In the genomic region with DNA sequence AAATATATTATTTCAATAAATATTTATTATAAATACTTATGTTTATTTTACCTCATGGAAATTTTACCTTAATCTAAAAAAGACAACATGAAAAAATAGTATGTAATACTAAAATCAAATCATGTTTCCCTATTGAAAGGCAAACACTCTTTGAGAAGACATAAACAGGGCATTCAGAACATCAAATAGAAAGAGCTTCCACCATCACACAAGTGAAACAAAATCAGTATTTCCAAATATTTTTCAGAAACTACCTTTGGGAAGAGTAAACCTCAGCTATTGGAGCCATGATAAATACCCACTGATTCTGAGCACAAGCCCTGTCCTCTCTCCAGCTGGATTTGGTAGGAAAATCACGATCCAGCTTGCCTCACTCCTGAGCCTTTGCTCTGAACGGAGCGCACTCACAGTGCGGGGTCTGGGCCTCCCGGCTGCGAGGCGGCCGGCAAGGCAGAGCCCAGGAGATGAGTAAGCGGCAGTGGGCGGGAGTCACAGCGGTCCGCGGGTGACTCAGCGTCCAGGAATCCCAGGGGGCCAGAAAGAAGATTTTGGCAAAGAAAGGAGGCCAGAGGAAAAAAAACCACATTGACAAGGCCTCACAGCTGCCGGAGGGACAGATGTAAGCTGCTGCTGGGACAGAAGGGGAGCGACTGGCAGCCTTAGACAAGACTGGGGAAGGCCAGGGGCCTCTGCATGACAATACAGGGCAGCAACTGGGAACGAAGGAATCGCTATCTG, we compare ENCODE assay signal across 1 cellular context.
TF ChIP-seq lines count a peak whose summit lies in the region.

No MANE protein-coding gene starts in this region.

TF ChIP-seq in HEK293, 187 proteins besides CTCF, POLR2A, EP300 and RAD21 (continued from another document and continues in another):
- TF ChIP-seq ZNF785 (tag by site-specific recombination; IDR thresholded peaks at IDR 0.05) = no peak
- TF ChIP-seq ZNF548 (tag by site-specific recombination; IDR thresholded peaks at IDR 0.05) = no peak
- TF ChIP-seq ZNF274 (IDR thresholded peaks at IDR 0.05; ENCODE audit: low read length) = no peak
- TF ChIP-seq ZNF274 (tag by site-specific recombination; IDR thresholded peaks at IDR 0.05; ENCODE audit: borderline replicate concordance) = no peak
- no peak for TF ChIP-seq ZNF112 (tag by site-specific recombination; IDR thresholded peaks at IDR 0.05)
- no peak for TF ChIP-seq ZNF266 (tag by site-specific recombination; IDR thresholded peaks at IDR 0.05; ENCODE audit: low read depth)
- no peak for TF ChIP-seq ZNF549 (tag by site-specific recombination; IDR thresholded peaks at IDR 0.05)
- TF ChIP-seq, protein P1, sequence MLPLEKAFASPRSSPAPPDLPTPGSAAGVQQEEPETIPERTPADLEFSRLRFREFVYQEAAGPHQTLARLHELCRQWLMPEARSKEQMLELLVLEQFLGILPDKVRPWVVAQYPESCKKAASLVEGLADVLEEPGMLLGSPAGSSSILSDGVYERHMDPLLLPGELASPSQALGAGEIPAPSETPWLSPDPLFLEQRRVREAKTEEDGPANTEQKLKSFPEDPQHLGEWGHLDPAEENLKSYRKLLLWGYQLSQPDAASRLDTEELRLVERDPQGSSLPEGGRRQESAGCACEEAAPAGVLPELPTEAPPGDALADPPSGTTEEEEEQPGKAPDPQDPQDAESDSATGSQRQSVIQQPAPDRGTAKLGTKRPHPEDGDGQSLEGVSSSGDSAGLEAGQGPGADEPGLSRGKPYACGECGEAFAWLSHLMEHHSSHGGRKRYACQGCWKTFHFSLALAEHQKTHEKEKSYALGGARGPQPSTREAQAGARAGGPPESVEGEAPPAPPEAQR (tag by site-specific recombination; IDR thresholded peaks at IDR 0.05) = no peak
- no peak; the same call in 1 of the 2 replicates for TF ChIP-seq TRIM28 (IDR thresholded peaks at IDR 0.05; ENCODE audit: borderline replicate concordance, low read length)
- peak; percentile 17; the same call in 1 of the 2 replicates for TF ChIP-seq OSR2 (tag by site-specific recombination; IDR thresholded peaks at IDR 0.05)
- TF ChIP-seq YY1 (tag by site-specific recombination; IDR thresholded peaks at IDR 0.05) = no peak
- TF ChIP-seq, protein P2, sequence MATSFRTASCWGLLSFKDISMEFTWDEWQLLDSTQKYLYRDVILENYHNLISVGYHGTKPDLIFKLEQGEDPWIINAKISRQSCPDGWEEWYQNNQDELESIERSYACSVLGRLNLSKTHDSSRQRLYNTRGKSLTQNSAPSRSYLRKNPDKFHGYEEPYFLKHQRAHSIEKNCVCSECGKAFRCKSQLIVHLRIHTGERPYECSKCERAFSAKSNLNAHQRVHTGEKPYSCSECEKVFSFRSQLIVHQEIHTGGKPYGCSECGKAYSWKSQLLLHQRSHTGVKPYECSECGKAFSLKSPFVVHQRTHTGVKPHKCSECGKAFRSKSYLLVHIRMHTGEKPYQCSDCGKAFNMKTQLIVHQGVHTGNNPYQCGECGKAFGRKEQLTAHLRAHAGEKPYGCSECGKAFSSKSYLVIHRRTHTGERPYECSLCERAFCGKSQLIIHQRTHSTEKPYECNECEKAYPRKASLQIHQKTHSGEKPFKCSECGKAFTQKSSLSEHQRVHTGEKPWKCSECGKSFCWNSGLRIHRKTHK (tag by site-specific recombination; IDR thresholded peaks at IDR 0.05) = no peak
- TF ChIP-seq ZFP69B (tag by site-specific recombination; IDR thresholded peaks at IDR 0.05) = peak; percentile 52; the same call in 1 of the 2 replicates
- TF ChIP-seq GLI4 (tag by site-specific recombination; IDR thresholded peaks at IDR 0.05) = no peak
- TF ChIP-seq KLF16 (tag by site-specific recombination; IDR thresholded peaks at IDR 0.05) = no peak
- TF ChIP-seq ZBTB1 (tag by site-specific recombination; IDR thresholded peaks at IDR 0.05) = no peak
- no peak for TF ChIP-seq ZNF10 (tag by site-specific recombination; IDR thresholded peaks at IDR 0.05)
- no peak for TF ChIP-seq ZNF571 (tag by site-specific recombination; IDR thresholded peaks at IDR 0.05)
- no peak for TF ChIP-seq ZNF175 (tag by site-specific recombination; IDR thresholded peaks at IDR 0.05)
- TF ChIP-seq ZNF501 (tag by site-specific recombination; IDR thresholded peaks at IDR 0.05) = peak; percentile 66; the same call in 1 of the 2 replicates
- TF ChIP-seq ZNF2 (tag by site-specific recombination; IDR thresholded peaks at IDR 0.05) = 0 out of 2 replicates have a peak, but pooled peaks have one; percentile 40
- peak; percentile 68 for TF ChIP-seq ZNF629 (tag by site-specific recombination; IDR thresholded peaks at IDR 0.05)
- peak; percentile 44; the same call in 1 of the 2 replicates for TF ChIP-seq KLF10 (tag by site-specific recombination; IDR thresholded peaks at IDR 0.05)
- TF ChIP-seq ZFP41 (tag by site-specific recombination; IDR thresholded peaks at IDR 0.05; ENCODE audit: borderline replicate concordance) = no peak
- TF ChIP-seq, protein P3, sequence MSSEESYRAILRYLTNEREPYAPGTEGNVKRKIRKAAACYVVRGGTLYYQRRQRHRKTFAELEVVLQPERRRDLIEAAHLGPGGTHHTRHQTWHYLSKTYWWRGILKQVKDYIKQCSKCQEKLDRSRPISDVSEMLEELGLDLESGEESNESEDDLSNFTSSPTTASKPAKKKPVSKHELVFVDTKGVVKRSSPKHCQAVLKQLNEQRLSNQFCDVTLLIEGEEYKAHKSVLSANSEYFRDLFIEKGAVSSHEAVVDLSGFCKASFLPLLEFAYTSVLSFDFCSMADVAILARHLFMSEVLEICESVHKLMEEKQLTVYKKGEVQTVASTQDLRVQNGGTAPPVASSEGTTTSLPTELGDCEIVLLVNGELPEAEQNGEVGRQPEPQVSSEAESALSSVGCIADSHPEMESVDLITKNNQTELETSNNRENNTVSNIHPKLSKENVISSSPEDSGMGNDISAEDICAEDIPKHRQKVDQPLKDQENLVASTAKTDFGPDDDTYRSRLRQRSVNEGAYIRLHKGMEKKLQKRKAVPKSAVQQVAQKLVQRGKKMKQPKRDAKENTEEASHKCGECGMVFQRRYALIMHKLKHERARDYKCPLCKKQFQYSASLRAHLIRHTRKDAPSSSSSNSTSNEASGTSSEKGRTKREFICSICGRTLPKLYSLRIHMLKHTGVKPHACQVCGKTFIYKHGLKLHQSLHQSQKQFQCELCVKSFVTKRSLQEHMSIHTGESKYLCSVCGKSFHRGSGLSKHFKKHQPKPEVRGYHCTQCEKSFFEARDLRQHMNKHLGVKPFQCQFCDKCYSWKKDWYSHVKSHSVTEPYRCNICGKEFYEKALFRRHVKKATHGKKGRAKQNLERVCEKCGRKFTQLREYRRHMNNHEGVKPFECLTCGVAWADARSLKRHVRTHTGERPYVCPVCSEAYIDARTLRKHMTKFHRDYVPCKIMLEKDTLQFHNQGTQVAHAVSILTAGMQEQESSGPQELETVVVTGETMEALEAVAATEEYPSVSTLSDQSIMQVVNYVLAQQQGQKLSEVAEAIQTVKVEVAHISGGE (tag by site-specific recombination; conservative IDR thresholded peaks at IDR 0.05; ENCODE audit: low read depth) = no peak
- no peak for TF ChIP-seq ZNF114 (tag by site-specific recombination; IDR thresholded peaks at IDR 0.05)
- no peak for TF ChIP-seq ZNF138 (tag by site-specific recombination; IDR thresholded peaks at IDR 0.05; ENCODE audit: borderline replicate concordance)
- TF ChIP-seq SCRT1 (tag by site-specific recombination; IDR thresholded peaks at IDR 0.05; ENCODE audit: borderline replicate concordance) = no peak
- no peak for TF ChIP-seq ZNF169 (tag by site-specific recombination; IDR thresholded peaks at IDR 0.05)
- peak; percentile 48; the same call in 1 of the 2 replicates for TF ChIP-seq ZNF843 (tag by site-specific recombination; IDR thresholded peaks at IDR 0.05)
- no peak for TF ChIP-seq ZNF777 (tag by site-specific recombination; IDR thresholded peaks at IDR 0.05; ENCODE audit: borderline replicate concordance)
- TF ChIP-seq HOXD13 (CRISPR knock-in tag; IDR thresholded peaks at IDR 0.05; ENCODE audit: borderline replicate concordance) = peak; percentile 51; the same call in 1 of the 2 replicates
- TF ChIP-seq ZNF157 (tag by site-specific recombination; IDR thresholded peaks at IDR 0.05) = no peak
- TF ChIP-seq, protein P4, sequence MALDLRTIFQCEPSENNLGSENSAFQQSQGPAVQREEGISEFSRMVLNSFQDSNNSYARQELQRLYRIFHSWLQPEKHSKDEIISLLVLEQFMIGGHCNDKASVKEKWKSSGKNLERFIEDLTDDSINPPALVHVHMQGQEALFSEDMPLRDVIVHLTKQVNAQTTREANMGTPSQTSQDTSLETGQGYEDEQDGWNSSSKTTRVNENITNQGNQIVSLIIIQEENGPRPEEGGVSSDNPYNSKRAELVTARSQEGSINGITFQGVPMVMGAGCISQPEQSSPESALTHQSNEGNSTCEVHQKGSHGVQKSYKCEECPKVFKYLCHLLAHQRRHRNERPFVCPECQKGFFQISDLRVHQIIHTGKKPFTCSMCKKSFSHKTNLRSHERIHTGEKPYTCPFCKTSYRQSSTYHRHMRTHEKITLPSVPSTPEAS (tag by site-specific recombination; IDR thresholded peaks at IDR 0.05) = no peak
- 0 out of 2 replicates have a peak, but pooled peaks have one; percentile 17 for TF ChIP-seq KLF1 (tag by site-specific recombination; IDR thresholded peaks at IDR 0.05)
- no peak for TF ChIP-seq ZNF677 (tag by site-specific recombination; IDR thresholded peaks at IDR 0.05)
- TF ChIP-seq ZNF174 (tag by site-specific recombination; IDR thresholded peaks at IDR 0.05) = no peak
- TF ChIP-seq ZNF132 (tag by site-specific recombination; IDR thresholded peaks at IDR 0.05; ENCODE audit: borderline replicate concordance) = no peak
- TF ChIP-seq, protein P5, sequence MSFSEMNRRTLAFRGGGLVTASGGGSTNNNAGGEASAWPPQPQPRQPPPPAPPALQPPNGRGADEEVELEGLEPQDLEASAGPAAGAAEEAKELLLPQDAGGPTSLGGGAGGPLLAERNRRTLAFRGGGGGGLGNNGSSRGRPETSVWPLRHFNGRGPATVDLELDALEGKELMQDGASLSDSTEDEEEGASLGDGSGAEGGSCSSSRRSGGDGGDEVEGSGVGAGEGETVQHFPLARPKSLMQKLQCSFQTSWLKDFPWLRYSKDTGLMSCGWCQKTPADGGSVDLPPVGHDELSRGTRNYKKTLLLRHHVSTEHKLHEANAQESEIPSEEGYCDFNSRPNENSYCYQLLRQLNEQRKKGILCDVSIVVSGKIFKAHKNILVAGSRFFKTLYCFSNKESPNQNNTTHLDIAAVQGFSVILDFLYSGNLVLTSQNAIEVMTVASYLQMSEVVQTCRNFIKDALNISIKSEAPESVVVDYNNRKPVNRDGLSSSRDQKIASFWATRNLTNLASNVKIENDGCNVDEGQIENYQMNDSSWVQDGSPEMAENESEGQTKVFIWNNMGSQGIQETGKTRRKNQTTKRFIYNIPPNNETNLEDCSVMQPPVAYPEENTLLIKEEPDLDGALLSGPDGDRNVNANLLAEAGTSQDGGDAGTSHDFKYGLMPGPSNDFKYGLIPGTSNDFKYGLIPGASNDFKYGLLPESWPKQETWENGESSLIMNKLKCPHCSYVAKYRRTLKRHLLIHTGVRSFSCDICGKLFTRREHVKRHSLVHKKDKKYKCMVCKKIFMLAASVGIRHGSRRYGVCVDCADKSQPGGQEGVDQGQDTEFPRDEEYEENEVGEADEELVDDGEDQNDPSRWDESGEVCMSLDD (tag by site-specific recombination; IDR thresholded peaks at IDR 0.05) = no peak
- TF ChIP-seq, protein P6, sequence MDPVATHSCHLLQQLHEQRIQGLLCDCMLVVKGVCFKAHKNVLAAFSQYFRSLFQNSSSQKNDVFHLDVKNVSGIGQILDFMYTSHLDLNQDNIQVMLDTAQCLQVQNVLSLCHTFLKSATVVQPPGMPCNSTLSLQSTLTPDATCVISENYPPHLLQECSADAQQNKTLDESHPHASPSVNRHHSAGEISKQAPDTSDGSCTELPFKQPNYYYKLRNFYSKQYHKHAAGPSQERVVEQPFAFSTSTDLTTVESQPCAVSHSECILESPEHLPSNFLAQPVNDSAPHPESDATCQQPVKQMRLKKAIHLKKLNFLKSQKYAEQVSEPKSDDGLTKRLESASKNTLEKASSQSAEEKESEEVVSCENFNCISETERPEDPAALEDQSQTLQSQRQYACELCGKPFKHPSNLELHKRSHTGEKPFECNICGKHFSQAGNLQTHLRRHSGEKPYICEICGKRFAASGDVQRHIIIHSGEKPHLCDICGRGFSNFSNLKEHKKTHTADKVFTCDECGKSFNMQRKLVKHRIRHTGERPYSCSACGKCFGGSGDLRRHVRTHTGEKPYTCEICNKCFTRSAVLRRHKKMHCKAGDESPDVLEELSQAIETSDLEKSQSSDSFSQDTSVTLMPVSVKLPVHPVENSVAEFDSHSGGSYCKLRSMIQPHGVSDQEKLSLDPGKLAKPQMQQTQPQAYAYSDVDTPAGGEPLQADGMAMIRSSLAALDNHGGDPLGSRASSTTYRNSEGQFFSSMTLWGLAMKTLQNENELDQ (tag by site-specific recombination; IDR thresholded peaks at IDR 0.05; ENCODE audit: low read depth) = no peak
- no peak for TF ChIP-seq ZNF658 (tag by site-specific recombination; IDR thresholded peaks at IDR 0.05)
- TF ChIP-seq ZNF791 (tag by site-specific recombination; IDR thresholded peaks at IDR 0.05) = no peak
- no peak for TF ChIP-seq ZNF768 (tag by site-specific recombination; IDR thresholded peaks at IDR 0.05)
- TF ChIP-seq, protein P7, sequence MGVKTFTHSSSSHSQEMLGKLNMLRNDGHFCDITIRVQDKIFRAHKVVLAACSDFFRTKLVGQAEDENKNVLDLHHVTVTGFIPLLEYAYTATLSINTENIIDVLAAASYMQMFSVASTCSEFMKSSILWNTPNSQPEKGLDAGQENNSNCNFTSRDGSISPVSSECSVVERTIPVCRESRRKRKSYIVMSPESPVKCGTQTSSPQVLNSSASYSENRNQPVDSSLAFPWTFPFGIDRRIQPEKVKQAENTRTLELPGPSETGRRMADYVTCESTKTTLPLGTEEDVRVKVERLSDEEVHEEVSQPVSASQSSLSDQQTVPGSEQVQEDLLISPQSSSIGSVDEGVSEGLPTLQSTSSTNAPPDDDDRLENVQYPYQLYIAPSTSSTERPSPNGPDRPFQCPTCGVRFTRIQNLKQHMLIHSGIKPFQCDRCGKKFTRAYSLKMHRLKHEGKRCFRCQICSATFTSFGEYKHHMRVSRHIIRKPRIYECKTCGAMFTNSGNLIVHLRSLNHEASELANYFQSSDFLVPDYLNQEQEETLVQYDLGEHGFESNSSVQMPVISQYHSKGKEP (tag by site-specific recombination; IDR thresholded peaks at IDR 0.05) = no peak
- no peak for TF ChIP-seq ZNF747 (tag by site-specific recombination; IDR thresholded peaks at IDR 0.05)
- TF ChIP-seq ZNF324 (tag by site-specific recombination; IDR thresholded peaks at IDR 0.05) = no peak
- no peak for TF ChIP-seq ZNF621 (tag by site-specific recombination; IDR thresholded peaks at IDR 0.05)
- TF ChIP-seq, protein P8, sequence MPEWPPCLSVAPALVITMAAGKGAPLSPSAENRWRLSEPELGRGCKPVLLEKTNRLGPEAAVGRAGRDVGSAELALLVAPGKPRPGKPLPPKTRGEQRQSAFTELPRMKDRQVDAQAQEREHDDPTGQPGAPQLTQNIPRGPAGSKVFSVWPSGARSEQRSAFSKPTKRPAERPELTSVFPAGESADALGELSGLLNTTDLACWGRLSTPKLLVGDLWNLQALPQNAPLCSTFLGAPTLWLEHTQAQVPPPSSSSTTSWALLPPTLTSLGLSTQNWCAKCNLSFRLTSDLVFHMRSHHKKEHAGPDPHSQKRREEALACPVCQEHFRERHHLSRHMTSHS (tag by site-specific recombination; IDR thresholded peaks at IDR 0.05) = no peak
- no peak for TF ChIP-seq ZNF426 (tag by site-specific recombination; IDR thresholded peaks at IDR 0.05)
